In the genomic region with DNA sequence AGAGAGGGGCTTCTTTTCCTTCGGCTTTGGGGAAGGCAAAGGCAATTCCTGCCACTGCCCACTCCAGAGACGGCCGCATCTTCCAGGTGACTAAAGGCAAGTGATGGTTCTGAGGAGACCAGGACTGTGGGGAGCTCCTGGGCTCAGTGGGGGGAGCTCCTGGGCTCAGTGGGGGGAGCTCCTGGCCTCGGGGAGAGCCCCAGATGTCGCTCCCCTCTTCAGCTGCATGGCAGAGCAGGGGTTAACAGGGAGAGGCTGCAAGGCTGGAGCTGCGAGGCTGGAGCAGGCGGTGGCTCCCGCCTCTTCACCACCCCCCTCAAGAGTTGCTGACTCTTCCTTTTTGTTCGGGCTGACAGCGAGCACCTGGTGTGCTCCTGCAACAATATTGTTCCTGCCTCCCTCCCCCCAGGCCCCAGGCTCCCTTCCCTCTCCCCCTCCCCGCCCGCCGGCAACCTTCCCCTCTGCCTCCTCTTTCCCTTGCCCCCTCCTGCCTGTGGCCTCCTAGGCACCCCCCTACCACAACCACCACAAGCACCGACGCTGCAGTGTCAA, we compare ENCODE assay signal across 18 cellular contexts. TPM values are rescaled to one million over a fixed set of nuclear protein-coding genes. Genes with fewer than 3 reads are reported as not detected.
DNase-seq lines count a peak whose midpoint lies in the region; ATAC-seq, FAIRE-seq and TF ChIP-seq lines count a peak whose summit lies in the region.
"Had no signal": no experiment of that assay in that cellular context is flagged by ENCODE, and none has a peak within 500 bp of the region (broad histone marks: within the 10 kb centered on the region; RNA-seq: fewer than 3 reads in every experiment).

No MANE protein-coding gene starts in this region.

- TF ChIP-seq CTCF in GM13977 (IDR thresholded peaks at IDR 0.05; ENCODE audit: extremely low read depth, insufficient read depth, missing control alignments) (no peak), pancreas (IDR thresholded peaks at IDR 0.05) (no peak), natural killer cell (IDR thresholded peaks at IDR 0.05) (no peak)

- no peak overlapping the region for H3K27ac Mint-ChIP-seq in natural killer cell
- H3K27ac Mint-ChIP-seq: effector memory CD8-positive, alpha-beta T cell; stimulated activated memory B cell treated with anti-CD40 and anti-IgM and Interleukin-4, amounts not matched to agents 10 μg/mL and 1 μg/mL and 100 μg/mL, for 72 hours had no signal

- H3K9me3 ChIP-seq in iPS-18c (ENCODE audit: control insufficient read depth, insufficient read depth, low read length) (no peaks in the 10 kb centered on the region), pancreas (no peaks in the 10 kb centered on the region)

- in situ Hi-C loops in GM13977 (cut with MboI; ENCODE audit: low pct_unique_long_range_greater_than_20kb, low sequenced_read_pairs, unreplicated experiment): loop anchor here (25.0 kb wide), 1 partner anchor 152 kb away; no protein-coding TSS in a partner anchor

- no peak overlapping the region for H3K27ac ChIP-seq in pancreas

- peaks cover 76 to 80% of the 10 kb centered on the region in 2 donors for H3K27me3 Mint-ChIP-seq in natural killer cell (ENCODE audit: low read depth in 2 of 2)

- DNase-seq in DMS153 (lab: John Stamatoyannopoulos, UW) (peak; percentile 75), NCI-H1105 (lab: John Stamatoyannopoulos, UW) (peak; percentile 77), NCI-H510A treated with DMSO at 0.1 percent for 48 hours (lab: John Stamatoyannopoulos, UW) (peak; percentile 85), GM13977 (ENCODE audit: low spot score) (no peak), pancreas (no peak), natural killer cell (no peak), NOMO-1 (lab: John Stamatoyannopoulos, UW; ENCODE audit: unreplicated experiment in 2 of 2) (no peak)
- DNase-seq: activated naive CD4-positive, alpha-beta T cell treated with Interleukin-2 at 50 U/mL for 16 hours; effector memory CD8-positive, alpha-beta T cell; HCEC 1CT; kidney glomerular epithelial cell; MV-4-11; right cardiac atrium; stimulated activated CD4-positive, alpha-beta T cell treated with anti-CD3 and anti-CD28 coated beads, Interleukin-4, amount 100 ng/mL, for 24 hours had no signal

- WGBS in pancreas, 2 donors: 27 to 32% methylated on average over 14 of the region's 15 CpGs

- no peak for FAIRE-seq in pancreas (lab: Jason Lieb, UNC)
- FAIRE-seq: bronchial epithelial cell, frontal cortex had no signal

- no peak overlapping the region for H3K4me3 Mint-ChIP-seq in natural killer cell
- H3K4me3 Mint-ChIP-seq: effector memory CD8-positive, alpha-beta T cell; stimulated activated memory B cell treated with anti-CD40 and anti-IgM and Interleukin-4, amounts not matched to agents 10 μg/mL and 1 μg/mL and 100 μg/mL, for 72 hours had no signal

- intact Hi-C loops in pancreas (cut with DNase I) (no loop called here), natural killer cell (cut with micrococcal nuclease) (no loop called here)

- H3K4me1 Mint-ChIP-seq in natural killer cell: peaks cover 0 to 13% of the 10 kb centered on the region in 2 donors

- no peaks in the 10 kb centered on the region for H3K9me3 Mint-ChIP-seq in natural killer cell
- H3K9me3 Mint-ChIP-seq: effector memory CD8-positive, alpha-beta T cell; stimulated activated memory B cell treated with anti-CD40 and anti-IgM and Interleukin-4, amounts not matched to agents 10 μg/mL and 1 μg/mL and 100 μg/mL, for 72 hours had no signal

- no peaks in the 10 kb centered on the region for H3K36me3 Mint-ChIP-seq in natural killer cell
- H3K36me3 Mint-ChIP-seq: stimulated activated memory B cell treated with anti-CD40 and anti-IgM and Interleukin-4, amounts not matched to agents 10 μg/mL and 1 μg/mL and 100 μg/mL, for 72 hours had no signal

- H3K4me1 ChIP-seq in pancreas: no peaks in the 10 kb centered on the region

- no peaks in the 10 kb centered on the region for H3K36me3 ChIP-seq in pancreas

- H3K27me3 ChIP-seq in pancreas: peaks cover 0 to 10% (median 0%) of the 10 kb centered on the region in 4 donors

- H3K4me3 ChIP-seq in iPS-18c (ENCODE audit: insufficient read depth, low read depth, low read length) (0 out of 2 replicates have a peak overlapping the region, but pooled peaks have one; percentile 2), pancreas (no peak overlapping the region)

- ATAC-seq in pancreas (no peak), natural killer cell (no peak)
- ATAC-seq: effector memory CD8-positive, alpha-beta T cell; right cardiac atrium; stimulated activated memory B cell treated with anti-CD40 and anti-IgM and Interleukin-4, amounts not matched to agents 10 μg/mL and 1 μg/mL and 100 μg/mL, for 72 hours had no signal

RNA-seq across cellular contexts. Expression of a gene that starts 56.3 kb away (rescaled TPM):
- total RNA-seq in pancreas (not detected), natural killer cell (not detected)
- not detected for polyA plus RNA-seq in pancreas
- total RNA-seq: bronchial epithelial cell, frontal cortex, right cardiac atrium had no signal
- polyA plus RNA-seq: right cardiac atrium had no signal

Comparison
In these comparisons a context has a peak if more than half of its experiments do, and no peak if none do; other contexts are left out.
1. DNase-seq: peak in DMS153 (single experiment), NCI-H1105 (single experiment) and NCI-H510A treated with DMSO at 0.1 percent for 48 hours (single experiment); none in GM13977 (single experiment), pancreas (0 of 6), natural killer cell (single experiment) and NOMO-1 (0 of 2).